In the genomic region with DNA sequence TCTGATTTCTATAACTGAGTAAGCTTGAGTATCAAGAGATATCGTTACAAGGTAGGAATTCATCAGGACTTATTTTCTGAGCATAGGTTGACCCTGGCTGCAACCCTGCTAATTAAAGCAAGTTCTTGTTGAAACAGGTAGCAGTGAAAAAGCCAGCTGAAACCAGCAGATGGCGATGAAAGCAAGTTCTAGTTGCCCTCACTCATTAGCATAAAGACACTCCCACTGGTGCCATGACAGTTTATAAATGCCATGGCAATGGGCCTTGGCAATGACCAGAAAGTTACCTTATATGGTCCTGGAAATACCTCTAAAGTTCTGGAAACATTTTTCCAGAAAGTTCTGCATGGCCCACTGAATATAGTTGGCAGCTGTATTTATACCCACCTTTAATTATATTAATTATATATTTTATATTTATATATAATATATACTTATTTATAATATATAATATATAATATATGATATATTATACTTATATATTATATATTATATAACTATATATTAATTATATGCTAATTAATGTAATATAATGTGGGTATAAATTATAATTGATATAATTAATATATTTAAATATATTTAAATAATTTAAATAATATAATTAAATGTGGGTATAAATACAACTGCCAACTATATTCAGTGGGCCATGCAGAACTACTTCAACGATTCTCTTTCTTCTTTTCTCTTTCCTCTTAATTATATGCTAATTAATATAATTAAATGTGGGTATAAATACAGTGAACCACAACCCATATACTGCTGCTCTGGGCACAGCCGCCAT, we compare ENCODE assay signal across 8 cellular contexts.
DNase-seq lines count a peak whose midpoint lies in the region; ATAC-seq and TF ChIP-seq lines count a peak whose summit lies in the region.

No MANE protein-coding gene starts in this region.

- TF ChIP-seq CTCF in C4-2B (conservative IDR thresholded peaks at IDR 0.05) (peak; percentile 67), PC-3 (conservative IDR thresholded peaks at IDR 0.05; ENCODE audit: low read depth, low read length) (peak; percentile 71)

- POLR2A ChIA-PET in PC-3 (lab: Charles Lee; ENCODE audit: unreplicated experiment): no interaction called here

- no peaks in the 10 kb centered on the region for H4K20me1 ChIP-seq in PC-3 (ENCODE audit: low read length)

- BruUV-seq in PC-3 (replicated peaks; lab: Mats Ljungman, UMichigan): no TSS peak

- H2AFZ ChIP-seq in PC-3 (ENCODE audit: low read length): no peak overlapping the region

- CTCF ChIA-PET in PC-3 (lab: Charles Lee): interaction anchor here (0.6 to 1.2 kb wide), 3 partner anchors 172 to 995 kb away, joined by 4 to 6 read pairs (median 4); no protein-coding TSS in a partner anchor

- no peaks in the 10 kb centered on the region for H3K4me1 ChIP-seq in PC-3 (ENCODE audit: insufficient read depth, low read length)

- H3K4me3 ChIP-seq in PC-3 (ENCODE audit: low read length): no peak overlapping the region

- no peak overlapping the region for H3K9ac ChIP-seq in PC-3 (ENCODE audit: low read length)

- no peaks in the 10 kb centered on the region for H3F3A ChIP-seq in PC-3 (ENCODE audit: low read length, unreplicated experiment)

- H3K27me3 ChIP-seq in PC-3 (ENCODE audit: low read length): no peaks in the 10 kb centered on the region

- ATAC-seq in GM18868 (IDR thresholded peaks at IDR 0.05; ENCODE audit: unreplicated experiment) (peak; percentile 96), HG03460 (IDR thresholded peaks at IDR 0.05; ENCODE audit: unreplicated experiment) (peak; percentile 81), PC-3 (peak; percentile 71), esophagus mucosa (no peak)

- intact Hi-C loops in PC-3 (cut with micrococcal nuclease): loop anchor here (1.0 kb wide), 1 partner anchor 558 kb away; no protein-coding TSS in a partner anchor

- no peaks in the 10 kb centered on the region for H3K9me3 ChIP-seq in PC-3 (ENCODE audit: low read length)

- no peak overlapping the region for H3K4me2 ChIP-seq in PC-3 (ENCODE audit: low read length)

- peak; percentile 80 for DNase-seq in PC-3
- DNase-seq in globus pallidus (ENCODE audit: low spot score): peak; percentile 10
- DNase-seq in AG08395 (ENCODE audit: low spot score): no peak
- DNase-seq in amniotic stem cell (lab: John Stamatoyannopoulos, UW): no peak

- H3K9me2 ChIP-seq in PC-3 (replicated peaks; ENCODE audit: low read length): no peaks in the 10 kb centered on the region

- no peaks in the 10 kb centered on the region for H3K36me3 ChIP-seq in PC-3 (ENCODE audit: low read depth, low read length)

- H3K79me2 ChIP-seq in PC-3 (ENCODE audit: low read length): no peaks in the 10 kb centered on the region

- H3K27ac ChIP-seq in C4-2B (no peak overlapping the region), PC-3 (ENCODE audit: low read length) (no peak overlapping the region)

Comparison
In these comparisons a context has a peak if more than half of its experiments do, and no peak if none do; other contexts are left out.
1. DNase-seq: peak in PC-3 (single experiment) and globus pallidus (single experiment); none in AG08395 (single experiment) and amniotic stem cell (single experiment).